In genomic region chr6:87376643-87377042, GRCh38 we compare ENCODE assay signal across 34 cellular contexts. TPM values are rescaled to one million over a fixed set of nuclear protein-coding genes. Genes with fewer than 3 reads are reported as not detected.
DNase-seq lines count a peak whose midpoint lies in the region; ATAC-seq and TF ChIP-seq lines count a peak whose summit lies in the region.
"Had no signal": no experiment of that assay in that cellular context is flagged by ENCODE, and none has a peak within 500 bp of the region (broad histone marks: within the 10 kb centered on the region; RNA-seq: fewer than 3 reads in every experiment).

No MANE protein-coding gene starts in this region.

- H3K4me3 ChIP-seq in BLaER1 = no peak overlapping the region
- H3K4me3 ChIP-seq in BLaER1 treated with 17β-estradiol and CSF1 and Interleukin-3, amounts not matched to agents 10 nM and 100 nM = no peak overlapping the region
- H3K4me3 ChIP-seq in HEK293 (ENCODE audit: low read depth, low read length) = no peak overlapping the region
- H3K4me3 ChIP-seq: A549 had no signal

- peaks cover 10% of the 10 kb centered on the region for H3K4me1 Mint-ChIP-seq in stimulated activated naive CD8-positive, alpha-beta T cell treated with anti-CD3 and anti-CD28 coated beads, Interleukin-15, amount 100 ng/mL, for 72 hours
- H3K4me1 Mint-ChIP-seq in progenitor cell of endocrine pancreas (ENCODE audit: low read depth) = peaks cover 2% of the 10 kb centered on the region
- H3K4me1 Mint-ChIP-seq: CD4-positive, alpha-beta memory T cell; CD8-positive, alpha-beta memory T cell had no signal

- H3K27me3 Mint-ChIP-seq in stimulated activated naive CD8-positive, alpha-beta T cell treated with anti-CD3 and anti-CD28 coated beads, Interleukin-15, amount 100 ng/mL, for 72 hours = no peaks in the 10 kb centered on the region
- no peaks in the 10 kb centered on the region for H3K27me3 Mint-ChIP-seq in progenitor cell of endocrine pancreas
- H3K27me3 Mint-ChIP-seq: B cell; CD4-positive, alpha-beta memory T cell; CD4-positive, alpha-beta T cell; CD4-positive, CD25-positive, alpha-beta regulatory T cell; CD8-positive, alpha-beta memory T cell had no signal

- H3K4me1 ChIP-seq in BLaER1 (peaks cover 40% of the 10 kb centered on the region), HEK293 (ENCODE audit: control insufficient read depth, insufficient read depth, low read length) (no peaks in the 10 kb centered on the region)
- peaks cover 5 to 30% (median 18%) of the 10 kb centered on the region in 10 experiments; a peak in 18 of 20 replicates for H3K4me1 ChIP-seq in BLaER1 treated with 17β-estradiol and CSF1 and Interleukin-3, amounts not matched to agents 10 nM and 100 nM
- H3K4me1 ChIP-seq: A549, BE2C, Caco-2 had no signal

- no peak overlapping the region for H3K27ac Mint-ChIP-seq in stimulated activated naive CD8-positive, alpha-beta T cell treated with anti-CD3 and anti-CD28 coated beads, Interleukin-15, amount 100 ng/mL, for 72 hours
- no peak overlapping the region for H3K27ac Mint-ChIP-seq in progenitor cell of endocrine pancreas
- H3K27ac Mint-ChIP-seq: B cell; CD4-positive, alpha-beta memory T cell; CD4-positive, alpha-beta T cell; CD4-positive, CD25-positive, alpha-beta regulatory T cell; CD8-positive, alpha-beta memory T cell; CD8-positive, alpha-beta T cell had no signal

- H3K4me2 ChIP-seq in BLaER1 = 0 out of 2 replicates have a peak overlapping the region, but pooled peaks have one; percentile 30
- peak overlapping the region in 6 of 11 experiments; percentile 9 to 26 (median 22); a peak in 3 of 22 replicates for H3K4me2 ChIP-seq in BLaER1 treated with 17β-estradiol and CSF1 and Interleukin-3, amounts not matched to agents 10 nM and 100 nM
- H3K4me2 ChIP-seq: A549 had no signal

- CTCF ChIA-PET in HEK293 (lab: Yijun Ruan, JAX) = interaction anchor here (0.6 to 1.0 kb wide), 2 partner anchors 55 to 305 kb away, joined by 4 to 6 read pairs; no protein-coding TSS in a partner anchor

- no peak overlapping the region for H3K27ac ChIP-seq in BLaER1
- no peak overlapping the region for H3K27ac ChIP-seq in BLaER1 treated with 17β-estradiol and CSF1 and Interleukin-3, amounts not matched to agents 10 nM and 100 nM
- no peak overlapping the region for H3K27ac ChIP-seq in HEK293 (ENCODE audit: extremely low read depth, low read depth, low read length)
- H3K27ac ChIP-seq: 22Rv1, A549, C4-2B had no signal

- H3K27me3 ChIP-seq in BLaER1 = no peaks in the 10 kb centered on the region
- H3K27me3 ChIP-seq in BLaER1 treated with 17β-estradiol and CSF1 and Interleukin-3, amounts not matched to agents 10 nM and 100 nM = no peaks in the 10 kb centered on the region
- H3K27me3 ChIP-seq: BE2C had no signal

- H3K9ac ChIP-seq in BLaER1 = no peak overlapping the region
- H3K9ac ChIP-seq in BLaER1 treated with 17β-estradiol and CSF1 and Interleukin-3, amounts not matched to agents 10 nM and 100 nM = no peak overlapping the region

- no peak for DNase-seq in stimulated activated naive CD8-positive, alpha-beta T cell treated with anti-CD3 and anti-CD28 coated beads, Interleukin-15, amount 100 ng/mL, for 72 hours
- DNase-seq in progenitor cell of endocrine pancreas (ENCODE audit: low spot score, unreplicated experiment) = no peak
- no peak for DNase-seq in SKM-1 treated with dmso at 0.1 percent for 144 hours (lab: John Stamatoyannopoulos, UW; ENCODE audit: unreplicated experiment)
- DNase-seq: 8988T; ACHN; AML-193; BE2C; C1 segment of cervical spinal cord; Caco-2; Calu3; CD4-positive, alpha-beta memory T cell; CD4-positive, alpha-beta T cell; CD4-positive, CD25-positive, alpha-beta regulatory T cell; CD8-positive, alpha-beta memory T cell; CD8-positive, alpha-beta T cell; COR-L47; DMS 273 treated with DMSO at 0.1 percent for 48 hours; DMS153; DMS53; DMS79; DMS79 treated with DMSO at 0.1 percent for 48 hours; EL had no signal

- H3K36me3 Mint-ChIP-seq in progenitor cell of endocrine pancreas (ENCODE audit: insufficient read depth) = peaks cover 1% of the 10 kb centered on the region
- H3K36me3 Mint-ChIP-seq: CD14-positive monocyte; CD8-positive, alpha-beta T cell had no signal

- no peaks in the 10 kb centered on the region for H3K9me3 Mint-ChIP-seq in stimulated activated naive CD8-positive, alpha-beta T cell treated with anti-CD3 and anti-CD28 coated beads, Interleukin-15, amount 100 ng/mL, for 72 hours
- no peaks in the 10 kb centered on the region for H3K9me3 Mint-ChIP-seq in progenitor cell of endocrine pancreas (ENCODE audit: low read depth)
- H3K9me3 Mint-ChIP-seq: CD8-positive, alpha-beta memory T cell; CD8-positive, alpha-beta T cell had no signal

- no peak for TF ChIP-seq CTCF in HEK293 (tag by site-specific recombination; IDR thresholded peaks at IDR 0.05)
- no peak for TF ChIP-seq CTCF in progenitor cell of endocrine pancreas (IDR thresholded peaks at IDR 0.05; ENCODE audit: unreplicated experiment)

- H3K9me3 ChIP-seq in BLaER1 (peaks cover 4% of the 10 kb centered on the region), HEK293 (ENCODE audit: control insufficient read depth, insufficient read depth, low read depth, low read length) (no peaks in the 10 kb centered on the region)
- H3K9me3 ChIP-seq in BLaER1 treated with 17β-estradiol and CSF1 and Interleukin-3, amounts not matched to agents 10 nM and 100 nM (replicated peaks in 1 of 11) = peaks cover 0 to 4% (median 0%) of the 10 kb centered on the region in 11 experiments; a peak in 1 of 22 replicates
- H3K9me3 ChIP-seq: A549, BE2C, Caco-2 had no signal

- H3K4me3 Mint-ChIP-seq in stimulated activated naive CD8-positive, alpha-beta T cell treated with anti-CD3 and anti-CD28 coated beads, Interleukin-15, amount 100 ng/mL, for 72 hours = no peak overlapping the region
- H3K4me3 Mint-ChIP-seq in progenitor cell of endocrine pancreas (ENCODE audit: low read depth) = no peak overlapping the region
- H3K4me3 Mint-ChIP-seq: B cell; CD14-positive monocyte; CD4-positive, alpha-beta memory T cell; CD4-positive, alpha-beta T cell; CD4-positive, CD25-positive, alpha-beta regulatory T cell; CD8-positive, alpha-beta memory T cell; CD8-positive, alpha-beta T cell had no signal

- H3K36me3 ChIP-seq in BLaER1 (no peaks in the 10 kb centered on the region), HEK293 (ENCODE audit: control insufficient read depth in 2 of 2, insufficient read depth in 1 of 2, low read length in 2 of 2) (no peaks in the 10 kb centered on the region)
- no peaks in the 10 kb centered on the region for H3K36me3 ChIP-seq in BLaER1 treated with 17β-estradiol and CSF1 and Interleukin-3, amounts not matched to agents 10 nM and 100 nM
- H3K36me3 ChIP-seq: BE2C had no signal

- POLR2A ChIA-PET in HEK293 (lab: Yijun Ruan, JAX) = no interaction called here

- no peaks in the 10 kb centered on the region for H4K20me1 ChIP-seq in BLaER1
- no peaks in the 10 kb centered on the region for H4K20me1 ChIP-seq in BLaER1 treated with 17β-estradiol and CSF1 and Interleukin-3, amounts not matched to agents 10 nM and 100 nM

- no peak for ATAC-seq in stimulated activated naive CD8-positive, alpha-beta T cell treated with anti-CD3 and anti-CD28 coated beads, Interleukin-15, amount 100 ng/mL, for 72 hours
- ATAC-seq: A549; CD8-positive, alpha-beta T cell had no signal

TF ChIP-seq in HEK293, 187 proteins besides CTCF, POLR2A, EP300 and RAD21:
- TF ChIP-seq ZNF558 (tag by site-specific recombination; IDR thresholded peaks at IDR 0.05) (peak; percentile 91), ZNF48 (tag by site-specific recombination; IDR thresholded peaks at IDR 0.05) (no peak), GLIS2 (tag by site-specific recombination; IDR thresholded peaks at IDR 0.05) (no peak)

RNA-seq across cellular contexts. Expression of gene CFAP206, which starts 31.1 kb away (rescaled TPM):
- total RNA-seq in progenitor cell of endocrine pancreas = 1.2 and 1.5 TPM in 2 replicates
- total RNA-seq: A673; B cell; Caco-2; CD4-positive, CD25-positive, alpha-beta regulatory T cell; CD8-positive, alpha-beta memory T cell; CD8-positive, alpha-beta T cell had no signal

RNA-seq across cellular contexts. Expression of gene C6orf163, which starts 32.0 kb away (rescaled TPM):
- 5.7 and 7.1 TPM in 2 replicates for total RNA-seq in progenitor cell of endocrine pancreas

RNA-seq across cellular contexts. Expression of gene GJB7, which starts 47.6 kb away (rescaled TPM):
- total RNA-seq in progenitor cell of endocrine pancreas = 0.24 and 0.36 TPM in 2 replicates
- total RNA-seq: A172; A673; B cell; Calu3; CD4-positive, alpha-beta memory T cell; CD4-positive, alpha-beta T cell; CD4-positive, CD25-positive, alpha-beta regulatory T cell; CD8-positive, alpha-beta memory T cell; CD8-positive, alpha-beta T cell; Daoy; G401 had no signal

RNA-seq across cellular contexts. Expression of gene SMIM8, which starts 54.3 kb away (rescaled TPM):
- 16.1 and 16.8 TPM in 2 replicates for total RNA-seq in progenitor cell of endocrine pancreas
